ENCODE assay signal across 8 cellular contexts in the genomic region with DNA sequence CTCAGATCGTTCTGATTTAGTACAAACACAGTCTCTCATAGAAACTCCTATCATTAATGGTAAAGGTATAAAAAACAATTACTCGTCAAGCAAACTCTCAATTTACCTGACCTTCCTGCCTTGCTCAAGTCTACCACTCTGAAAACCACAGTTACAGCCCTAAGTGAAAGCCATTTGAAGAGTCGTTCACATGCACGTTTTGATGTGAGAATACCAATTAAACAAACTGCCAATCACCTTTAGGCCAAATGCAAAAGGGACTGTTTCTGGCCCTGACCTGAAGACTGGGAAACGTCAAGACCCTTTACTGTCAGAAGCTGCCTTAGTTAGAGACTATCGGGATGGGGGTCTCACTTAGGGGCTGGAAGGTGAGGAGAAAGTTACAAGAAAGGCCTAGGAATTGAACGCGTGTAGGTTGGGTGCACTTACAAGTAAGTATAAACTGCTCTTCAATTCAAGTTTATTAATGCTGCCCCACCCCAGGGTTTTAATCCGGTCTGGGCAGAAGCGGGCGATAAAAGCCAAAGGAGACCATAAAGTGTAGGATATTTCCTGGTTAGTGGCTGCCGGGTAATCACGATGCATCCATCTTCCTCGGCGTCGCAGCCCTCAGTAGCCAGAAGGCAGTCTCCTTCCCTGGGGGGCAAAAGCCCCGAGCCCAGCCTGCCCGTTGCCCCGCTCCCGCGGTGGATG. TPM values are rescaled to one million over a fixed set of nuclear protein-coding genes. Genes with fewer than 3 reads are reported as not detected.
DNase-seq lines count a peak whose midpoint lies in the region; ATAC-seq, FAIRE-seq and TF ChIP-seq lines count a peak whose summit lies in the region.

No MANE protein-coding gene starts in this region.

- H3K9ac ChIP-seq in astrocyte (ENCODE audit: low read length) (peak overlapping the region; percentile 94), keratinocyte (ENCODE audit: control insufficient read depth, extremely low read depth, insufficient read depth, low read length) (peak overlapping the region; percentile 91)

- dilution Hi-C loops in keratinocyte (cut with MboI; ENCODE audit: extremely low pct_ligation_motif_present, low sequenced_read_pairs): no loop called here

- H3K9me3 ChIP-seq in astrocyte (ENCODE audit: insufficient read depth, low read depth, low read length): no peaks in the 10 kb centered on the region
- H3K9me3 ChIP-seq in keratinocyte (ENCODE audit: control insufficient read depth, low read depth, low read length): no peaks in the 10 kb centered on the region

- no peak for TF ChIP-seq CTCF in LNCaP clone FGC (IDR thresholded peaks at IDR 0.05; ENCODE audit: control insufficient read depth, extremely low read depth, insufficient read depth)
- no peak for TF ChIP-seq CTCF in astrocyte (IDR thresholded peaks at IDR 0.05; ENCODE audit: insufficient read depth, low read depth, low read length)
- no peak for TF ChIP-seq CTCF in keratinocyte (optimal IDR thresholded peaks at IDR 0.05 in 1 of 3, IDR thresholded peaks at IDR 0.05 in 1 of 3, conservative IDR thresholded peaks at IDR 0.05 in 1 of 3; ENCODE audit: extremely low read depth in 1 of 3, insufficient read depth in 2 of 3, low read length in 3 of 3)

- peaks cover 59% of the 10 kb centered on the region for H3K79me2 ChIP-seq in astrocyte (ENCODE audit: insufficient read depth, low read length)
- H3K79me2 ChIP-seq in keratinocyte (ENCODE audit: control insufficient read depth, insufficient read depth, low read length): peaks cover 57% of the 10 kb centered on the region

- H3K4me3 Mint-ChIP-seq in astrocyte (ENCODE audit: unreplicated experiment): peak overlapping the region; percentile 92
- H3K4me3 Mint-ChIP-seq in stimulated activated naive CD8-positive, alpha-beta T cell treated with anti-CD3 and anti-CD28 coated beads, Interleukin-15, amount 100 ng/mL, for 72 hours: peak overlapping the region; percentile 88 to 89

- H4K20me1 ChIP-seq in astrocyte (ENCODE audit: insufficient read depth, low read length) (peaks cover 50% of the 10 kb centered on the region), keratinocyte (ENCODE audit: control insufficient read depth, extremely low read depth, insufficient read depth, low read length) (peaks cover 5% of the 10 kb centered on the region)

- no peaks in the 10 kb centered on the region for H3K36me3 Mint-ChIP-seq in astrocyte (ENCODE audit: low read depth, unreplicated experiment)

- H2AFZ ChIP-seq in astrocyte (ENCODE audit: low read depth, low read length): peak overlapping the region; percentile 51
- H2AFZ ChIP-seq in keratinocyte (ENCODE audit: control insufficient read depth, low read length): peak overlapping the region; percentile 43

- H3K27ac Mint-ChIP-seq in astrocyte (ENCODE audit: unreplicated experiment): peak overlapping the region; percentile 87
- H3K27ac Mint-ChIP-seq in stimulated activated naive CD8-positive, alpha-beta T cell treated with anti-CD3 and anti-CD28 coated beads, Interleukin-15, amount 100 ng/mL, for 72 hours: peak overlapping the region; percentile 94 to 97

- no peaks in the 10 kb centered on the region for H3K36me3 ChIP-seq in astrocyte (ENCODE audit: insufficient read depth, low read length)
- no peaks in the 10 kb centered on the region for H3K36me3 ChIP-seq in keratinocyte (ENCODE audit: control insufficient read depth in 2 of 2, extremely low read depth in 1 of 2, insufficient read depth in 2 of 2, low read length in 2 of 2)

- peaks cover 16% of the 10 kb centered on the region for H3K4me1 Mint-ChIP-seq in astrocyte (ENCODE audit: low read depth, unreplicated experiment)
- H3K4me1 Mint-ChIP-seq in stimulated activated naive CD8-positive, alpha-beta T cell treated with anti-CD3 and anti-CD28 coated beads, Interleukin-15, amount 100 ng/mL, for 72 hours: peaks cover 32% of the 10 kb centered on the region

- H3K4me2 ChIP-seq in astrocyte (ENCODE audit: low read length) (peak overlapping the region; percentile 98), keratinocyte (ENCODE audit: control insufficient read depth, extremely low read depth, insufficient read depth, low read depth, low read length) (peak overlapping the region; percentile 98)

- H3K27me3 Mint-ChIP-seq in astrocyte (ENCODE audit: low read depth, unreplicated experiment): no peaks in the 10 kb centered on the region
- H3K27me3 Mint-ChIP-seq in stimulated activated naive CD8-positive, alpha-beta T cell treated with anti-CD3 and anti-CD28 coated beads, Interleukin-15, amount 100 ng/mL, for 72 hours: no peaks in the 10 kb centered on the region

- no peaks in the 10 kb centered on the region for H3K9me1 ChIP-seq in keratinocyte (ENCODE audit: control insufficient read depth, extremely low read depth, insufficient read depth, low read length)

- FAIRE-seq in astrocyte (lab: Jason Lieb, UNC) (peak; percentile 47), keratinocyte (lab: Jason Lieb, UNC) (no peak)

- ATAC-seq in stimulated activated naive CD8-positive, alpha-beta T cell treated with anti-CD3 and anti-CD28 coated beads, Interleukin-15, amount 100 ng/mL, for 72 hours: peak; percentile 10

- H3K27ac ChIP-seq in astrocyte (ENCODE audit: low read depth, low read length): peak overlapping the region; percentile 94
- H3K27ac ChIP-seq in keratinocyte (ENCODE audit: control insufficient read depth, insufficient read depth, low read length): peak overlapping the region; percentile 86

- DNase-seq in activated T-cell treated with anti-CD3 and anti-CD28 coated beads for 24 hours (ENCODE audit: low read depth) (peak; percentile 1), LNCaP clone FGC (ENCODE audit: low read depth) (no peak), astrocyte (ENCODE audit: low read depth) (peak; percentile 12), keratinocyte (ENCODE audit: low read depth, low spot score) (no peak), midbrain (lab: John Stamatoyannopoulos, UW) (no peak)
- no peak for DNase-seq in activated T-cell treated with anti-CD3 and anti-CD28 coated beads, Interleukin-2, amount 50 U/mL, for 48 hours
- DNase-seq in stimulated activated naive CD8-positive, alpha-beta T cell treated with anti-CD3 and anti-CD28 coated beads, Interleukin-15, amount 100 ng/mL, for 72 hours: no peak
- no peak for DNase-seq in stimulated activated CD4-positive, alpha-beta T cell treated with anti-CD3 and anti-CD28 coated beads, Interleukin-1b, Interleukin-23, amount 100 ng/mL, for 48 hours

- H3K4me3 ChIP-seq in LNCaP clone FGC (ENCODE audit: low read depth, low read length) (peak overlapping the region; percentile 71), astrocyte (ENCODE audit: insufficient read depth, low read depth, low read length) (peak overlapping the region; percentile 94), keratinocyte (ENCODE audit: control insufficient read depth in 2 of 3, extremely low read depth in 1 of 3, insufficient read depth in 2 of 3, low read depth in 1 of 3, low read length in 3 of 3) (peak overlapping the region; percentile 80 to 99 (median 97))

- H3K27me3 ChIP-seq in astrocyte (ENCODE audit: insufficient read depth, low read length) (no peaks in the 10 kb centered on the region), keratinocyte (ENCODE audit: control insufficient read depth, extremely low read depth, insufficient read depth, low read length) (no peaks in the 10 kb centered on the region)

- H3K4me1 ChIP-seq in astrocyte (ENCODE audit: insufficient read depth, low read length) (peaks cover 21% of the 10 kb centered on the region), keratinocyte (ENCODE audit: control insufficient read depth, extremely low read depth, insufficient read depth, low read length) (peaks cover 21% of the 10 kb centered on the region)

- no peaks in the 10 kb centered on the region for H3K9me3 Mint-ChIP-seq in astrocyte (ENCODE audit: unreplicated experiment)
- no peaks in the 10 kb centered on the region for H3K9me3 Mint-ChIP-seq in stimulated activated naive CD8-positive, alpha-beta T cell treated with anti-CD3 and anti-CD28 coated beads, Interleukin-15, amount 100 ng/mL, for 72 hours

RNA-seq across cellular contexts. Expression of gene TM9SF3, which starts 0.9 kb away (rescaled TPM):
- 198 and 200 TPM in 2 replicates for total RNA-seq in astrocyte
- 50.7 to 90.0 TPM (median 58.4 TPM) in 3 replicates for polyA plus RNA-seq in keratinocyte
- polyA plus RNA-seq in keratinocyte (2011; ENCODE audit: low read depth): 95.8 TPM
- polyA plus RNA-seq in keratinocyte (2011; cell fraction: cytosol; rRNA removed): 35.3 and 57.8 TPM in 2 replicates
- 79.2 and 104 TPM in 2 replicates for polyA plus RNA-seq in keratinocyte (2011; cell fraction: nucleus; rRNA removed)
- 66.3 and 74.1 TPM in 2 replicates for polyA plus RNA-seq in keratinocyte (2012; ENCODE audit: low replicate concordance)
- polyA minus RNA-seq in keratinocyte: 15.6 to 149 TPM (median 95.1 TPM) in 3 replicates
- polyA minus RNA-seq in keratinocyte (2011; cell fraction: cytosol; rRNA and poly(A)+ RNA removed): 56.0 TPM
- polyA minus RNA-seq in keratinocyte (2011; cell fraction: nucleus; rRNA and poly(A)+ RNA removed): 81.6 and 126 TPM in 2 replicates

Comparison
In these comparisons a context has a peak if more than half of its experiments do, and no peak if none do; other contexts are left out.
1. DNase-seq: peak in activated T-cell treated with anti-CD3 and anti-CD28 coated beads for 24 hours (single experiment) and astrocyte (single experiment); none in activated T-cell treated with anti-CD3 and anti-CD28 coated beads, Interleukin-2, amount 50 U/mL, for 48 hours (0 of 2), LNCaP clone FGC (single experiment), keratinocyte (single experiment), stimulated activated naive CD8-positive, alpha-beta T cell treated with anti-CD3 and anti-CD28 coated beads, Interleukin-15, amount 100 ng/mL, for 72 hours (0 of 2), stimulated activated CD4-positive, alpha-beta T cell treated with anti-CD3 and anti-CD28 coated beads, Interleukin-1b, Interleukin-23, amount 100 ng/mL, for 48 hours (single experiment) and midbrain (single experiment).
2. Peak in every context shown above with its lines, with median percentiles within 50 percentile points of each other: H3K4me3 ChIP-seq.